ENCODE assay signal across 8 cellular contexts in the genomic region with DNA sequence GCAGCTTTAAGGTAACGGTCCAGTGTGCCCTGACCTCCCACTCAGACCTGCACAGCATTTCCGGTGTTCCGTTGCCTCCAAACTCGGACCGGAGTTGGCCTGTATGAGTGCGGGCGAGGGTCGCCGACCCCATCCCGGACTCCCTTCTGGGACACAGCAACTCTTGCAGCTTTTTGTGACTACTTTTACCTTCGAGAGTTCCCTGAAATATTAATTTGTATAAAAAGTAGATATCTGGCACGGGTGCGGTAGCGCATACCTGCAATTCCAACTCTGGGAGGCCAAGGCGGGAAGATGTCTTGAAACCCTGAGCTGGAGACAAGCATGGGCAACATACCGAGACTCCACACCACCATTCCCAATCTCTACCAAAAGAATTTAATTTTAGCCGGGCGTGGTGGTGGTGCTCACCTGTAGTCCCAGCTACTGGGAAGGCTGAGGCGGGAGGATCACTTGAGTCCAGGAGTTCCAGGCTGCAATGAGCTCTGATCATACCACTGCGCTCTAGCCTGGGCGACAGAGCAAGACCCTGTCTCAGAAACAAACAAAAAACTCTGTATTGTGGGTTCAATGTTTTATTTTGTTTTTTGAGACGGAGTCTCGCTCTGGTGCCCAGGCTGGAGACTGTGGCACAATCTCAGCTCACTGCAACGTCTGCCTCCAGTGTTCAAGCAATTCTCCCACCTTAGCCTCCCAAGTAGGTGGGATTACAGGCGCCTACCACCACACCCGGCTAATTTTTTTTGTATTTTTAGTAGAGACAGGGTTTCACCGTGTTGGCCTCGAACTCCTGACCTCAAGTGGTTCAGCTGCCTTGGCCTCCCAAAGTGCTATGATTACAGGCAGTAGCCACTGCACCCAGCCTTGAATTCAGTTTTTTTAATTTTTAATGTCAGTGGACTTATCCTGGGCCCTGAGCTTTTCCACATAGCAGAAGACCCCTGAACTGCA. TPM values are rescaled to one million over a fixed set of nuclear protein-coding genes. Genes with fewer than 3 reads are reported as not detected.
DNase-seq lines count a peak whose midpoint lies in the region; ATAC-seq and TF ChIP-seq lines count a peak whose summit lies in the region.

No MANE protein-coding gene starts in this region.

- H3K27me3 ChIP-seq in HCT116 (ENCODE audit: insufficient read depth, low read length), result no peaks in the 10 kb centered on the region
- no peaks in the 10 kb centered on the region for H3K27me3 ChIP-seq in iPS-20b (ENCODE audit: insufficient read depth, low read length)
- no peaks in the 10 kb centered on the region for H3K27me3 ChIP-seq in skeletal muscle satellite cell (ENCODE audit: control insufficient read depth, insufficient read depth, low read length)

- peaks cover 25% of the 10 kb centered on the region for H3K36me3 Mint-ChIP-seq in WTC11

- CTCF ChIA-PET in HCT116 (lab: Charles Lee), result interaction anchor here (0.9 to 2.1 kb wide), 2 partner anchors 13 to 30 kb away, joined by 3 to 10 read pairs; no protein-coding TSS in a partner anchor
- CTCF ChIA-PET in WTC11 (lab: Charles Lee), result interaction anchor here (0.6 to 2.1 kb wide), 10 partner anchors 13 to 426 kb away, joined by 3 to 16 read pairs (median 4); a partner anchor contains a TSS

- H3K4me3 Mint-ChIP-seq in WTC11, result peak overlapping the region; percentile 87

- BruUV-seq in HCT116 (replicated peaks; lab: Mats Ljungman, UMichigan), result no TSS peak

- no peaks in the 10 kb centered on the region for H3K27me3 Mint-ChIP-seq in WTC11 (ENCODE audit: low read depth)

- H2AFZ ChIP-seq in HCT116 (ENCODE audit: low read depth, low read length, poor library complexity, severe bottlenecking), result no peak overlapping the region

- intact Hi-C loops in HCT116 (cut with micrococcal nuclease), result no loop called here

- peak overlapping the region; percentile 99 for H3K27ac ChIP-seq in HCT116 (ENCODE audit: low read depth, low read length)
- no peak overlapping the region for H3K27ac ChIP-seq in iPS-20b (ENCODE audit: low read length)

- no peak for TF ChIP-seq RAD21 in HCT116 (IDR thresholded peaks at IDR 0.05; ENCODE audit: low read depth)

- ATAC-seq in HCT116, result no peak
- ATAC-seq in WTC11, result no peak
- ATAC-seq in GM19395 (IDR thresholded peaks at IDR 0.05; ENCODE audit: unreplicated experiment), result no peak
- no peak for ATAC-seq in GM19324 (IDR thresholded peaks at IDR 0.05; ENCODE audit: low FRiP score, unreplicated experiment)
- ATAC-seq in GM18498 (IDR thresholded peaks at IDR 0.05; ENCODE audit: unreplicated experiment), result no peak

- no peaks in the 10 kb centered on the region for H3K9me3 Mint-ChIP-seq in WTC11

- RAD21 ChIA-PET in HCT116 (lab: Charles Lee; ENCODE audit: low non-redundant PET in 1 of 2, low total read pairs in 2 of 2, uncharacterized antibody in 2 of 2, unreplicated experiment in 2 of 2), result no interaction called here

- POLR2A ChIA-PET in HCT116 (lab: Charles Lee), result interaction anchor here (0.8 to 1.9 kb wide), 5 partner anchors 8 to 289 kb away, joined by 3 to 8 read pairs (median 3); a partner anchor contains a TSS
- POLR2A ChIA-PET in WTC11 (lab: Charles Lee), result interaction anchor here (0.6 to 3.7 kb wide), 5 partner anchors 8 to 417 kb away, joined by 3 to 13 read pairs (median 5); a partner anchor contains a TSS

- TF ChIP-seq CTCF in HCT116 (IDR thresholded peaks at IDR 0.05 in 2 of 3, conservative IDR thresholded peaks at IDR 0.05 in 1 of 3; ENCODE audit: borderline replicate concordance in 1 of 3, insufficient read depth in 1 of 3, low read depth in 2 of 3, low read length in 2 of 3), result no peak
- TF ChIP-seq CTCF in WTC11 (IDR thresholded peaks at IDR 0.05), result no peak

- no peak for TF ChIP-seq POLR2A in HCT116 (IDR thresholded peaks at IDR 0.05; ENCODE audit: borderline replicate concordance, extremely low read depth, insufficient read depth, insufficient read length)

- DNase-seq in HCT116 (ENCODE audit: low read depth, low spot score) (no peak), WTC11 (ENCODE audit: low spot score) (no peak)
- no peak for DNase-seq in stimulated activated CD4-positive, alpha-beta T cell treated with anti-CD3 and anti-CD28 coated beads, Interleukin-15, amount 100 ng/mL, for 24 hours

- no peak overlapping the region; the same call in 1 of the 2 replicates for H3K27ac Mint-ChIP-seq in WTC11

- H3K4me3 ChIP-seq in HCT116 (replicated peaks in 1 of 2; ENCODE audit: low read depth in 1 of 2, low read length in 2 of 2) (no peak overlapping the region), iPS-20b (ENCODE audit: low read length) (no peak overlapping the region), skeletal muscle satellite cell (ENCODE audit: low read length) (no peak overlapping the region)

- H3K36me3 ChIP-seq in HCT116 (ENCODE audit: control insufficient read depth in 1 of 2, insufficient read depth in 2 of 2, low read length in 2 of 2), result peaks cover 5 to 26% of the 10 kb centered on the region in 2 experiments; a peak in 2 of 4 replicates
- H3K36me3 ChIP-seq in iPS-20b (ENCODE audit: insufficient read depth, low read depth, low read length), result peaks cover 28% of the 10 kb centered on the region
- peaks cover 25% of the 10 kb centered on the region for H3K36me3 ChIP-seq in skeletal muscle satellite cell (ENCODE audit: insufficient read depth, low read length)

- H3K79me2 ChIP-seq in HCT116 (ENCODE audit: insufficient read depth, low read length), result peaks cover 34% of the 10 kb centered on the region

- H3K4me1 ChIP-seq in HCT116 (ENCODE audit: control insufficient read depth in 1 of 2, insufficient read depth in 2 of 2, low read length in 2 of 2), result peaks cover 2 to 38% of the 10 kb centered on the region in 2 experiments; a peak in 3 of 4 replicates
- H3K4me1 ChIP-seq in iPS-20b (ENCODE audit: insufficient read depth, low read length), result peaks cover 4% of the 10 kb centered on the region; the same call in 1 of the 2 replicates
- H3K4me1 ChIP-seq in skeletal muscle satellite cell (ENCODE audit: control insufficient read depth, insufficient read depth, low read length), result peaks cover 28% of the 10 kb centered on the region

- peaks cover 23% of the 10 kb centered on the region for H3K4me1 Mint-ChIP-seq in WTC11

- H3K4me2 ChIP-seq in HCT116 (ENCODE audit: low read length) (peak overlapping the region; percentile 93), skeletal muscle satellite cell (ENCODE audit: low read length) (peak overlapping the region; percentile 98)

- H4K20me1 ChIP-seq in HCT116 (ENCODE audit: insufficient read depth), result no peaks in the 10 kb centered on the region

- peak overlapping the region; percentile 93; the same call in 1 of the 2 replicates for H3K9ac ChIP-seq in HCT116 (ENCODE audit: low read length)
- peak overlapping the region; percentile 8; the same call in 1 of the 2 replicates for H3K9ac ChIP-seq in iPS-20b (ENCODE audit: low read depth, low read length)
- peak overlapping the region; percentile 91 for H3K9ac ChIP-seq in skeletal muscle satellite cell (ENCODE audit: low read depth, low read length)

- no peaks in the 10 kb centered on the region for H3K9me3 ChIP-seq in HCT116 (ENCODE audit: control insufficient read depth in 1 of 2, insufficient read depth in 1 of 2, low read depth in 1 of 2, low read length in 2 of 2)
- H3K9me3 ChIP-seq in iPS-20b (ENCODE audit: insufficient read depth, low read depth, low read length), result no peaks in the 10 kb centered on the region
- no peaks in the 10 kb centered on the region for H3K9me3 ChIP-seq in skeletal muscle satellite cell (replicated peaks; ENCODE audit: low read length)

- no peaks in the 10 kb centered on the region for H3K9me2 ChIP-seq in HCT116 (ENCODE audit: insufficient read depth)

TF ChIP-seq in HCT116, 20 proteins besides CTCF, POLR2A, EP300 and RAD21 (continues in another document):
- TF ChIP-seq EGR1 (IDR thresholded peaks at IDR 0.05; ENCODE audit: low read depth) (no peak), CBX3 (IDR thresholded peaks at IDR 0.05; ENCODE audit: low read depth) (no peak), EZH2 (IDR thresholded peaks at IDR 0.05) (no peak), ZNF274 (IDR thresholded peaks at IDR 0.05; ENCODE audit: low read depth, low read length) (no peak), POLR2AphosphoS5 (IDR thresholded peaks at IDR 0.05; ENCODE audit: low read depth, low read length) (no peak)

TF ChIP-seq in WTC11, 78 proteins besides CTCF, POLR2A, EP300 and RAD21 (continues in another document):
- TF ChIP-seq, protein P1, sequence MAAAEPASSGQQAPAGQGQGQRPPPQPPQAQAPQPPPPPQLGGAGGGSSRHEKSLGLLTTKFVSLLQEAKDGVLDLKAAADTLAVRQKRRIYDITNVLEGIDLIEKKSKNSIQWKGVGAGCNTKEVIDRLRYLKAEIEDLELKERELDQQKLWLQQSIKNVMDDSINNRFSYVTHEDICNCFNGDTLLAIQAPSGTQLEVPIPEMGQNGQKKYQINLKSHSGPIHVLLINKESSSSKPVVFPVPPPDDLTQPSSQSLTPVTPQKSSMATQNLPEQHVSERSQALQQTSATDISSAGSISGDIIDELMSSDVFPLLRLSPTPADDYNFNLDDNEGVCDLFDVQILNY (CRISPR knock-in tag; IDR thresholded peaks at IDR 0.05), result no peak
- no peak for TF ChIP-seq JAZF1 (CRISPR knock-in tag; IDR thresholded peaks at IDR 0.05)
- no peak for TF ChIP-seq SP1 (CRISPR knock-in tag; conservative IDR thresholded peaks at IDR 0.05)
- no peak for TF ChIP-seq CREB1 (CRISPR knock-in tag; IDR thresholded peaks at IDR 0.05)

RNA-seq across cellular contexts. Expression of a gene that starts 1.1 kb away (rescaled TPM):
- 68.7 TPM for total RNA-seq in HCT116 (2021; ENCODE audit: unreplicated experiment)
- polyA plus RNA-seq in HCT116 (2012), result 59.9 and 65.2 TPM in 2 replicates
- 85.9 to 90.8 TPM (median 88.3 TPM) in 3 replicates for total RNA-seq in WTC11 (2021)
- 11.8 and 12.7 TPM in 2 replicates for total RNA-seq in skeletal muscle satellite cell (2012; rRNA removed)

RNA-seq across cellular contexts. Expression of a gene that starts 7.8 kb away (rescaled TPM):
- total RNA-seq in HCT116 (2021; ENCODE audit: unreplicated experiment) (44.4 TPM), WTC11 (2021) (41.9 to 49.6 TPM (median 47.7 TPM) in 3 replicates)
- polyA plus RNA-seq in HCT116 (2012), result 47.4 and 51.6 TPM in 2 replicates
- 26.6 and 40.6 TPM in 2 replicates for total RNA-seq in skeletal muscle satellite cell (2012; rRNA removed)

RNA-seq across cellular contexts. Expression of a gene that starts 8.9 kb away (rescaled TPM):
- total RNA-seq in HCT116 (2021; ENCODE audit: unreplicated experiment) (1.5 TPM), WTC11 (2021) (1.4 to 1.5 TPM (median 1.4 TPM) in 3 replicates)
- polyA plus RNA-seq in HCT116 (2012), result 1.5 and 1.8 TPM in 2 replicates
- 0.66 and 1.0 TPM in 2 replicates for total RNA-seq in skeletal muscle satellite cell (2012; rRNA removed)

RNA-seq across cellular contexts. Expression of a gene that starts 26.6 kb away (rescaled TPM):
- total RNA-seq in HCT116 (2021; ENCODE audit: unreplicated experiment) (1.7 TPM), WTC11 (2021) (0.33 to 0.48 TPM (median 0.39 TPM) in 3 replicates)
- 1.1 TPM in 2 replicates for polyA plus RNA-seq in HCT116 (2012)
- total RNA-seq in skeletal muscle satellite cell (2012; rRNA removed), result 0.51 and 1.1 TPM in 2 replicates

RNA-seq across cellular contexts. Expression of a gene that starts 41.6 kb away (rescaled TPM):
- total RNA-seq in HCT116 (2021; ENCODE audit: unreplicated experiment), result 36.9 TPM
- polyA plus RNA-seq in HCT116 (2012), result 24.9 and 27.4 TPM in 2 replicates
- 27.5 to 34.5 TPM (median 29.7 TPM) in 3 replicates for total RNA-seq in WTC11 (2021)
- 34.5 and 41.9 TPM in 2 replicates for total RNA-seq in skeletal muscle satellite cell (2012; rRNA removed)

Comparison
In these comparisons a context has a peak if more than half of its experiments do, and no peak if none do; other contexts are left out.
1. H3K9ac ChIP-seq: peak in every context shown above with its lines; median percentile 93 in HCT116; 91 in skeletal muscle satellite cell; 8 in iPS-20b.